Comparison of ENCODE assay signal across 1 cellular context in genomic region chr18:40957533-40958070, GRCh38.
TF ChIP-seq lines count a peak whose summit lies in the region.

No MANE protein-coding gene starts in this region.

TF ChIP-seq in GM23338, 12 proteins besides CTCF, POLR2A, EP300 and RAD21 (continued from another document):
- no peak for TF ChIP-seq ZNF462 (CRISPR knock-in tag; IDR thresholded peaks at IDR 0.05)
- TF ChIP-seq JUNB (IDR thresholded peaks at IDR 0.05; ENCODE audit: unreplicated experiment), result no peak
- no peak for TF ChIP-seq ETS1 (IDR thresholded peaks at IDR 0.05)
- TF ChIP-seq ZNF114 (CRISPR knock-in tag; IDR thresholded peaks at IDR 0.05), result no peak
- no peak for TF ChIP-seq EZH2phosphoT487 (IDR thresholded peaks at IDR 0.05; ENCODE audit: unreplicated experiment)
- no peak for TF ChIP-seq ZNF331 (CRISPR knock-in tag; IDR thresholded peaks at IDR 0.05; ENCODE audit: low read depth)
- no peak for TF ChIP-seq NANOG (IDR thresholded peaks at IDR 0.05; ENCODE audit: borderline replicate concordance)
- no peak for TF ChIP-seq REST (IDR thresholded peaks at IDR 0.05; ENCODE audit: unreplicated experiment)
- no peak for TF ChIP-seq CREB1 (CRISPR knock-in tag; IDR thresholded peaks at IDR 0.05; ENCODE audit: low read depth)
- TF ChIP-seq EZH2 (IDR thresholded peaks at IDR 0.05; ENCODE audit: low read depth, unreplicated experiment), result no peak
TF ChIP-seq in GM23338: peak in this region for 0.
